ENCODE assay signal across 22 cellular contexts in the genomic region with DNA sequence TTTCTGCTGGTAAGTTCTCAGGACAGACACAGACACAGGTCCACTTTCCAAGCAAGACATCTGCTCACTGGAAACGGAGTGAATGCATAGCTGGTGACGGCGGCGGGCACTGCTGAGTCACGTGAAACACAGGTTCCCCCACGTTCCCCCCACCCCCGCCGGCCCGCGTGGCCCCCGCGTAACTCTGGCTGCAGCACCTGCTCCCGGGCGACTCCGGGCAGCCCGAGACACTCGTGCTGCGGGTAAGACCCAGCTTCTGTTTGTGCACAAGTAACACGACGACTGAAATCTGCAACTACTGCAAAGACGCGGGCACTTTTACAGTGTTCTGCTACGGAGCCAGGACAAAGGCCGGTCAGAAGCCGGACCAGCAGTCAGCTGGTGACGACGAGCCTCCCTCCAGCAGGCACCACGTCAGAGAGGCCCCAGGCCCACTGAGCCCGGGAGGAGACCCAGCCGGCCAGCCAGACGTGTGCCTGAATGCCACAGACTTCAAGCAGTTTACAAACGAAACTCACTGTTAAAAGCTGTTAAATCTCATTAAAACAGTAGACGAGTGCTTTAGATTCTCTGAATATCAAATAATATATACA. TPM values are rescaled to one million over a fixed set of nuclear protein-coding genes. Genes with fewer than 3 reads are reported as not detected.
DNase-seq lines count a peak whose midpoint lies in the region; ATAC-seq and TF ChIP-seq lines count a peak whose summit lies in the region.
"Had no signal": no experiment of that assay in that cellular context is flagged by ENCODE, and none has a peak within 500 bp of the region (broad histone marks: within the 10 kb centered on the region; RNA-seq: fewer than 3 reads in every experiment).

No MANE protein-coding gene starts in this region.

- no peak for TF ChIP-seq CTCF in MCF 10A (IDR thresholded peaks at IDR 0.05; ENCODE audit: unreplicated experiment)
- TF ChIP-seq CTCF in mammary epithelial cell (conservative IDR thresholded peaks at IDR 0.05 in 1 of 2, IDR thresholded peaks at IDR 0.05 in 1 of 2; ENCODE audit: extremely low read depth in 1 of 2, insufficient read depth in 1 of 2, low read depth in 1 of 2, low read length in 2 of 2): no peak
- TF ChIP-seq CTCF in body of pancreas (IDR thresholded peaks at IDR 0.05): no peak
- TF ChIP-seq CTCF in neural crest cell (conservative IDR thresholded peaks at IDR 0.05): no peak
- no peak for TF ChIP-seq CTCF in tibial artery (IDR thresholded peaks at IDR 0.05)

- H3K4me1 ChIP-seq in mammary epithelial cell (ENCODE audit: insufficient read depth, low read length) (peaks cover 3% of the 10 kb centered on the region), body of pancreas (peaks cover 37% of the 10 kb centered on the region), tibial artery (peaks cover 0 to 31% (median 17%) of the 10 kb centered on the region in 4 donors)
- H3K4me1 ChIP-seq: BE2C had no signal

- DNase-seq in MCF 10A (ENCODE audit: unreplicated experiment) (no peak), mammary epithelial cell (no peak), body of pancreas (peak in 2 of 4 donors; percentile 49 to 59), neural crest cell (ENCODE audit: low read depth, low spot score) (no peak), tibial artery (no peak)
- no peak for DNase-seq in effector CD4-positive, alpha-beta T cell
- DNase-seq in activated CD8-positive, alpha-beta memory T cell treated with anti-CD3 and anti-CD28 coated beads, Interleukin-2, amount 50 U/mL, for 48 hours: no peak
- DNase-seq: BE2C; CD4-positive, CD25-positive, alpha-beta regulatory T cell; COR-L47; DMS153; HFFc6; NCI-H1417; NCI-H187; NCI-H2227 treated with DMSO at 0.1 percent for 48 hours; NCI-H510A treated with DMSO at 0.1 percent for 48 hours; NCI-H774; OCI-M1; RPMI8226 had no signal

- peaks cover 5% of the 10 kb centered on the region for H3K36me3 ChIP-seq in mammary epithelial cell (ENCODE audit: insufficient read depth, low read length)
- peaks cover 3 to 13% of the 10 kb centered on the region in 2 donors for H3K36me3 ChIP-seq in body of pancreas (replicated peaks in 1 of 2; ENCODE audit: insufficient read depth in 1 of 2, low read depth in 2 of 2)
- H3K36me3 ChIP-seq in tibial artery: peaks cover 45 to 53% (median 53%) of the 10 kb centered on the region in 3 donors

- no peaks in the 10 kb centered on the region for H3K9me3 ChIP-seq in mammary epithelial cell (replicated peaks; ENCODE audit: insufficient read depth, low read length)
- no peaks in the 10 kb centered on the region for H3K9me3 ChIP-seq in body of pancreas
- no peaks in the 10 kb centered on the region for H3K9me3 ChIP-seq in tibial artery
- H3K9me3 ChIP-seq: BE2C, SJSA1 had no signal

- H3K4me2 ChIP-seq in mammary epithelial cell (ENCODE audit: insufficient read depth, low read depth, low read length): no peak overlapping the region
- H3K4me2 ChIP-seq: KMS-11 had no signal

- ATAC-seq in body of pancreas (no peak), GM21619 (IDR thresholded peaks at IDR 0.05; ENCODE audit: unreplicated experiment) (no peak)

- H3K4me3 ChIP-seq in mammary epithelial cell (replicated peaks in 1 of 3; ENCODE audit: insufficient read depth in 1 of 3, low read depth in 2 of 3, low read length in 3 of 3) (no peak overlapping the region), body of pancreas (no peak overlapping the region), tibial artery (no peak overlapping the region)
- H3K4me3 ChIP-seq: SJSA1 had no signal

- no peaks in the 10 kb centered on the region for H4K20me1 ChIP-seq in mammary epithelial cell (ENCODE audit: insufficient read depth, low read length)

- H3K36me3 Mint-ChIP-seq in MCF 10A (ENCODE audit: insufficient read depth, unreplicated experiment): peaks cover 58% of the 10 kb centered on the region
- H3K36me3 Mint-ChIP-seq in neural crest cell (ENCODE audit: low read depth): no peaks in the 10 kb centered on the region

- no peaks in the 10 kb centered on the region for H3K27me3 ChIP-seq in mammary epithelial cell (ENCODE audit: insufficient read depth, low read length)
- no peaks in the 10 kb centered on the region for H3K27me3 ChIP-seq in body of pancreas
- H3K27me3 ChIP-seq in tibial artery: no peaks in the 10 kb centered on the region
- H3K27me3 ChIP-seq: BE2C, SJSA1 had no signal

- no peaks in the 10 kb centered on the region for H3K79me2 ChIP-seq in mammary epithelial cell (ENCODE audit: insufficient read depth, low read length)

- no peak overlapping the region for H3K27ac Mint-ChIP-seq in MCF 10A (ENCODE audit: low read depth, unreplicated experiment)
- H3K27ac Mint-ChIP-seq in neural crest cell (ENCODE audit: unreplicated experiment): peak overlapping the region; percentile 9
- H3K27ac Mint-ChIP-seq: CD4-positive, CD25-positive, alpha-beta regulatory T cell; HFFc6 had no signal

- CTCF ChIA-PET in MCF 10A (lab: Yijun Ruan, JAX) (interaction anchor here (0.7 to 1.3 kb wide), 2 partner anchors 11 to 249 kb away, joined by 3 read pairs; no protein-coding TSS in a partner anchor), mammary epithelial cell (lab: Charles Lee; ENCODE audit: low non-redundant PET) (interaction anchor here (0.6 kb wide), 1 partner anchor 220 kb away, joined by 11 read pairs; no protein-coding TSS in a partner anchor)

- no peak overlapping the region for H3K9ac ChIP-seq in mammary epithelial cell (ENCODE audit: insufficient read depth, low read length)
- H3K9ac ChIP-seq: KMS-11 had no signal

- 97% methylated on average over 13 of the region's 33 CpGs for WGBS in mammary epithelial cell (ENCODE audit: low coverage, missing lambda C conversion rate)
- WGBS in body of pancreas, 2 donors: 53 to 60% methylated on average over 15 to 33 of the region's 33 CpGs

- H3K4me3 Mint-ChIP-seq in MCF 10A (ENCODE audit: unreplicated experiment): no peak overlapping the region
- H3K4me3 Mint-ChIP-seq in neural crest cell: peak overlapping the region; percentile 49
- H3K4me3 Mint-ChIP-seq: CD4-positive, CD25-positive, alpha-beta regulatory T cell; HFFc6 had no signal

- TSS peak; percentile 51 for BruUV-seq in MCF 10A (replicated peaks; lab: Mats Ljungman, UMichigan)
- no TSS peak for BruUV-seq in mammary epithelial cell (replicated peaks; lab: Mats Ljungman, UMichigan)

- H2AFZ ChIP-seq in mammary epithelial cell (ENCODE audit: low read depth, low read length): no peak overlapping the region

- H3K27me3 Mint-ChIP-seq in MCF 10A (ENCODE audit: insufficient read depth, unreplicated experiment) (no peaks in the 10 kb centered on the region), neural crest cell (ENCODE audit: low read depth) (no peaks in the 10 kb centered on the region)
- H3K27me3 Mint-ChIP-seq: CD4-positive, CD25-positive, alpha-beta regulatory T cell had no signal

- H3K9me3 Mint-ChIP-seq in MCF 10A (ENCODE audit: unreplicated experiment) (no peaks in the 10 kb centered on the region), neural crest cell (no peaks in the 10 kb centered on the region)
- H3K9me3 Mint-ChIP-seq: CD4-positive, CD25-positive, alpha-beta regulatory T cell; HFFc6 had no signal

- H3K4me1 Mint-ChIP-seq in MCF 10A (ENCODE audit: insufficient read depth, unreplicated experiment) (no peaks in the 10 kb centered on the region), neural crest cell (peaks cover 3% of the 10 kb centered on the region)

- in situ Hi-C loops in mammary epithelial cell (cut with MboI; ENCODE audit: low sequenced_read_pairs in 2 of 2): no loop called here

- intact Hi-C loops in MCF 10A (cut with micrococcal nuclease): loop anchor here (5.0 kb wide), 1 partner anchor 88 kb away; no protein-coding TSS in a partner anchor
- intact Hi-C loops in mammary epithelial cell (cut with micrococcal nuclease): loop anchor here (5.0 kb wide), 3 partner anchors 87 to 222 kb away; no protein-coding TSS in a partner anchor
- intact Hi-C loops in body of pancreas (cut with DNase I): no loop called here
- intact Hi-C loops in tibial artery (cut with DNase I; ENCODE audit: low total_unique reads): loop anchor here (10.0 kb wide), 1 partner anchor 145 kb away; a partner anchor contains a TSS

- H3K27ac ChIP-seq in mammary epithelial cell (ENCODE audit: insufficient read depth, low read depth, low read length): no peak overlapping the region
- peak overlapping the region; percentile 69 to 73 (median 70) for H3K27ac ChIP-seq in body of pancreas
- H3K27ac ChIP-seq in tibial artery: peak overlapping the region; percentile 64 to 76
- H3K27ac ChIP-seq: KMS-11, SJSA1 had no signal

- TF ChIP-seq POLR2A in body of pancreas (IDR thresholded peaks at IDR 0.05): no peak

- dilution Hi-C loops in mammary epithelial cell (cut with HindIII; ENCODE audit: low sequenced_read_pairs): loop anchor here (5.0 kb wide), 2 partner anchors 37 to 82 kb away; no protein-coding TSS in a partner anchor

- POLR2A ChIA-PET in MCF 10A (lab: Yijun Ruan, JAX): interaction anchor here (0.6 kb wide), 1 partner anchor 63 kb away, joined by 3 read pairs; no protein-coding TSS in a partner anchor

RNA-seq across cellular contexts. Expression of a gene that starts 12.9 kb away (rescaled TPM):
- total RNA-seq in MCF 10A (2022) (67.1 and 82.9 TPM in 2 replicates), mammary epithelial cell (10 to 100 TPM; 46.5 to 60.8 TPM), body of pancreas (10 to 100 TPM; 64.3 to 73.2 TPM), neural crest cell (28.4 and 29.9 TPM in 2 replicates)
- 24.9 TPM for polyA plus RNA-seq in mammary epithelial cell
- 10.3 TPM for polyA minus RNA-seq in mammary epithelial cell
